Comparison of ENCODE assay signal across 34 cellular contexts in genomic region chr3:162263596-162263995, GRCh38.
"Had no signal": no experiment of that assay in that cellular context is flagged by ENCODE, and none has a peak within 500 bp of the region (broad histone marks: within the 10 kb centered on the region; RNA-seq: fewer than 3 reads in every experiment).

No MANE protein-coding gene starts in this region.

- FAIRE-seq: RCC 7860 had no signal

- H3K4me3 ChIP-seq: MG63, PC-9, SJCRH30, SK-N-MC had no signal

- H2AFZ ChIP-seq: PC-9 had no signal

- H3K27ac ChIP-seq: PC-9, RWPE1, SJCRH30, SK-N-MC had no signal

- H3K27me3 ChIP-seq: MG63, SJCRH30 had no signal

- H3K36me3 ChIP-seq: MG63, SJCRH30 had no signal

- H3K9me3 ChIP-seq: MG63, SJCRH30 had no signal

- DNase-seq: Karpas-422, MG63, NCI-H1048, NCI-H1092 treated with DMSO at 0.1 percent for 48 hours, NCI-H1105 treated with DMSO at 0.1 percent for 48 hours, NCI-H1417, NCI-H1436, NCI-H146, NCI-H1694, NCI-H187, NCI-H1930, NCI-H2029 treated with DMSO at 0.1 percent for 48 hours, NCI-H2081 treated with DMSO at 0.1 percent for 48 hours, NCI-H2107, NCI-H2171, NCI-H226, NCI-H446 treated with DMSO at 0.1 percent for 48 hours, NCI-H510A, NCI-H524, NCI-H526, NCI-H69, NCI-H748 treated with DMSO at 0.1 percent for 48 hours, NCI-H82, PC-9, SHP77, SIG-M5, SJCRH30, T-helper 1 cell had no signal

- ATAC-seq: Panc1, Right ventricle myocardium inferior, SK-N-SH treated with all-trans-retinoic acid at 6 μM for 48 hours had no signal

- H3K4me2 ChIP-seq: PC-9 had no signal
